16 cellular contexts compared by ENCODE assay signal in genomic region chr10:68047554-68048327, GRCh38. TPM values are rescaled to one million over a fixed set of nuclear protein-coding genes. Genes with fewer than 3 reads are reported as not detected.
A peak's percentile ranks its signal among the peaks of the same experiment; 100 is the strongest.
DNase-seq lines count a peak whose midpoint lies in the region; ATAC-seq and TF ChIP-seq lines count a peak whose summit lies in the region.
"Had no signal": no experiment of that assay in that cellular context is flagged by ENCODE, and none has a peak within 500 bp of the region (broad histone marks: within the 10 kb centered on the region; RNA-seq: fewer than 3 reads in every experiment).

No MANE protein-coding gene starts in this region.

- peaks cover 34 to 52% (median 40%) of the 10 kb centered on the region in 3 donors for H3K4me1 Mint-ChIP-seq in IgD-negative memory B cell
- H3K4me1 Mint-ChIP-seq in endothelial cell (ENCODE audit: unreplicated experiment) = peaks cover 3% of the 10 kb centered on the region
- peaks cover 18 to 60% (median 50%) of the 10 kb centered on the region in 4 donors for H3K4me1 Mint-ChIP-seq in naive thymus-derived CD8-positive, alpha-beta T cell

- H3K9me3 Mint-ChIP-seq in IgD-negative memory B cell = no peaks in the 10 kb centered on the region
- H3K9me3 Mint-ChIP-seq in endothelial cell (ENCODE audit: unreplicated experiment) = no peaks in the 10 kb centered on the region
- no peaks in the 10 kb centered on the region for H3K9me3 Mint-ChIP-seq in naive thymus-derived CD8-positive, alpha-beta T cell
- H3K9me3 Mint-ChIP-seq: activated CD4-positive, alpha-beta T cell treated with anti-CD3 and anti-CD28 coated beads, Interleukin-2, amount 10 ng/mL, durations not matched to agents 24 days and 14 days; activated T-helper 2 cell treated with anti-CD3 and anti-CD28 coated beads, Interferon-gamma antibody, Interleukin-2, Interleukin-4, amounts not matched to agents 10 μg/mL and 5 μg/mL and 100 μg/mL, durations not matched to agents 14 hours and 24 hours and 36 hours; GM23338 had no signal

- no peak overlapping the region for H2AFZ ChIP-seq in osteoblast (ENCODE audit: low read length)
- H2AFZ ChIP-seq: GM23338, parathyroid adenoma had no signal

- 87 to 88% (median 87%) methylated on average over 3 of the region's 3 CpGs for WGBS in heart left ventricle, 4 donors

- H3K4me3 Mint-ChIP-seq in IgD-negative memory B cell (peak overlapping the region in 2 of 4 donors; percentile 3 to 69), endothelial cell (ENCODE audit: unreplicated experiment) (no peak overlapping the region)
- H3K4me3 Mint-ChIP-seq in naive thymus-derived CD8-positive, alpha-beta T cell = no peak overlapping the region
- H3K4me3 Mint-ChIP-seq: activated CD4-positive, alpha-beta T cell treated with anti-CD3 and anti-CD28 coated beads, Interleukin-2, amount 10 ng/mL, durations not matched to agents 24 days and 14 days; GM23338 had no signal

- H3K36me3 Mint-ChIP-seq in IgD-negative memory B cell (peaks cover 13% of the 10 kb centered on the region), endothelial cell (ENCODE audit: low read depth, unreplicated experiment) (peaks cover 5% of the 10 kb centered on the region)
- peaks cover 0 to 30% (median 17%) of the 10 kb centered on the region in 3 donors for H3K36me3 Mint-ChIP-seq in naive thymus-derived CD8-positive, alpha-beta T cell

- H3K36me3 ChIP-seq in osteoblast (ENCODE audit: insufficient read depth, low read length) = peaks cover 36% of the 10 kb centered on the region
- H3K36me3 ChIP-seq in heart left ventricle = peaks cover 0 to 28% (median 19%) of the 10 kb centered on the region in 9 donors
- H3K36me3 ChIP-seq: BE2C had no signal

- H3K27me3 Mint-ChIP-seq in IgD-negative memory B cell = no peaks in the 10 kb centered on the region
- H3K27me3 Mint-ChIP-seq in endothelial cell (ENCODE audit: unreplicated experiment) = no peaks in the 10 kb centered on the region
- H3K27me3 Mint-ChIP-seq in naive thymus-derived CD8-positive, alpha-beta T cell = no peaks in the 10 kb centered on the region
- H3K27me3 Mint-ChIP-seq: activated CD4-positive, alpha-beta T cell treated with anti-CD3 and anti-CD28 coated beads, Interleukin-2, amount 10 ng/mL, durations not matched to agents 24 days and 14 days had no signal

- H3K27ac Mint-ChIP-seq in IgD-negative memory B cell (peak overlapping the region in 2 of 3 donors; percentile 16 to 24), endothelial cell (ENCODE audit: unreplicated experiment) (peak overlapping the region; percentile 57)
- peak overlapping the region in 4 of 10 donors; percentile 16 to 61 (median 37) for H3K27ac Mint-ChIP-seq in naive thymus-derived CD8-positive, alpha-beta T cell
- H3K27ac Mint-ChIP-seq: activated CD4-positive, alpha-beta T cell treated with anti-CD3 and anti-CD28 coated beads, Interleukin-2, amount 10 ng/mL, durations not matched to agents 24 days and 14 days; activated T-helper 2 cell treated with anti-CD3 and anti-CD28 coated beads, Interferon-gamma antibody, Interleukin-2, Interleukin-4, amounts not matched to agents 10 μg/mL and 5 μg/mL and 100 μg/mL, durations not matched to agents 14 hours and 24 hours and 36 hours had no signal

- H3K9me3 ChIP-seq in osteoblast (ENCODE audit: low read depth, low read length) = no peaks in the 10 kb centered on the region
- no peaks in the 10 kb centered on the region for H3K9me3 ChIP-seq in heart left ventricle
- H3K9me3 ChIP-seq: BE2C had no signal

- peaks cover 88% of the 10 kb centered on the region for H3K79me2 ChIP-seq in osteoblast (ENCODE audit: insufficient read depth, low read length)
- H3K79me2 ChIP-seq: parathyroid adenoma had no signal

- peak; percentile 27 for DNase-seq in GM12865 (ENCODE audit: low read depth)
- no peak for DNase-seq in endothelial cell (ENCODE audit: low spot score)
- no peak for DNase-seq in osteoblast (ENCODE audit: insufficient read length, low spot score, missing footprints)
- no peak for DNase-seq in activated effector memory CD4-positive, alpha-beta T cell treated with anti-CD3 and anti-CD28 coated beads, Interleukin-2, amount 50 U/mL, for 16 hours
- DNase-seq in SW 1271 (lab: John Stamatoyannopoulos, UW) = no peak
- DNase-seq in heart left ventricle = no peak
- DNase-seq in naive thymus-derived CD8-positive, alpha-beta T cell = no peak
- DNase-seq: activated CD4-positive, alpha-beta T cell treated with anti-CD3 and anti-CD28 coated beads, Interleukin-2, amount 10 ng/mL, durations not matched to agents 24 days and 14 days; BE2C; kidney; NCI-H524 treated with DMSO at 0.1 percent for 48 hours had no signal

- no peak for ATAC-seq in heart left ventricle
- no peak for ATAC-seq in naive thymus-derived CD8-positive, alpha-beta T cell
- ATAC-seq: GM23338, sciatic nerve had no signal

- intact Hi-C loops in heart left ventricle (cut with DNase I) = no loop called here

- H3K27me3 ChIP-seq in osteoblast (ENCODE audit: insufficient read depth, low read length) (no peaks in the 10 kb centered on the region), heart left ventricle (no peaks in the 10 kb centered on the region)
- H3K27me3 ChIP-seq: BE2C had no signal

- H3K4me3 ChIP-seq in GM12865 (ENCODE audit: low read depth, low read length) (peak overlapping the region; percentile 33; the same call in 1 of the 2 replicates), osteoblast (ENCODE audit: insufficient read depth, low read length) (no peak overlapping the region), heart left ventricle (no peak overlapping the region)
- H3K4me3 ChIP-seq: GM23338 had no signal

- TF ChIP-seq POLR2A in heart left ventricle (IDR thresholded peaks at IDR 0.05) = no peak

- H4K20me1 ChIP-seq in osteoblast (ENCODE audit: insufficient read depth, low read length) = peaks cover 21% of the 10 kb centered on the region

- TF ChIP-seq CTCF in GM12865 (IDR thresholded peaks at IDR 0.05; ENCODE audit: insufficient read depth, low read depth, low read length, missing control alignments) = no peak
- no peak for TF ChIP-seq CTCF in endothelial cell (IDR thresholded peaks at IDR 0.05; ENCODE audit: unreplicated experiment)
- no peak for TF ChIP-seq CTCF in osteoblast (IDR thresholded peaks at IDR 0.05; ENCODE audit: extremely low read depth, low read depth, low read length)
- TF ChIP-seq CTCF in heart left ventricle (IDR thresholded peaks at IDR 0.05) = no peak

- no peak overlapping the region for H3K4me2 ChIP-seq in osteoblast (ENCODE audit: insufficient read depth, low read length)
- H3K4me2 ChIP-seq: GM23338 had no signal

- peak overlapping the region; percentile 24 for H3K27ac ChIP-seq in osteoblast (ENCODE audit: low read depth, low read length)
- H3K27ac ChIP-seq in heart left ventricle = no peak overlapping the region
- H3K27ac ChIP-seq: parathyroid adenoma had no signal

- POLR2A ChIA-PET in naive thymus-derived CD8-positive, alpha-beta T cell (lab: Charles Lee) = interaction anchor here (0.6 kb wide), 1 partner anchor 9 kb away, joined by 6 read pairs; no protein-coding TSS in a partner anchor

- H3K4me1 ChIP-seq in osteoblast (ENCODE audit: insufficient read depth, low read length) = peaks cover 25% of the 10 kb centered on the region
- peaks cover 0 to 9% (median 6%) of the 10 kb centered on the region in 12 donors for H3K4me1 ChIP-seq in heart left ventricle
- H3K4me1 ChIP-seq: BE2C had no signal

RNA-seq across cellular contexts. Expression of gene HERC4, which starts 27.3 kb away (rescaled TPM):
- polyA plus RNA-seq in IgD-negative memory B cell (19.7 TPM), heart left ventricle (10 to 100 TPM; 11.7 to 18.8 TPM)
- total RNA-seq in endothelial cell (ENCODE audit: unreplicated experiment) (53.4 TPM), osteoblast (106 and 125 TPM in 2 replicates), heart left ventricle (10 to 100 TPM; 16.6 to 39.4 (median 30.6) TPM)
- 100 to 1,000 TPM in 1 of 2 experiments, 10 to 100 TPM in 1; 99.4 to 106 TPM for total RNA-seq in naive thymus-derived CD8-positive, alpha-beta T cell
- polyA plus RNA-seq in naive thymus-derived CD8-positive, alpha-beta T cell = 10 to 100 TPM; 18.1 to 24.0 (median 18.7) TPM
